8 cellular contexts compared by ENCODE assay signal in genomic region chr10:99329238-99329890, GRCh38. TPM values are rescaled to one million over a fixed set of nuclear protein-coding genes. Genes with fewer than 3 reads are reported as not detected.
DNase-seq lines count a peak whose midpoint lies in the region; ATAC-seq, FAIRE-seq and TF ChIP-seq lines count a peak whose summit lies in the region.

CNNM1 (plus strand) TSS chr10:99329356; CDS start chr10:99329388, 32 bp downstream.

- FAIRE-seq in HTR-8/SVneo (lab: Jason Lieb, UNC): peak; percentile 79

- H3K23ac ChIP-seq in neuronal stem cell (ENCODE audit: low read depth, low read length, poor library complexity): peak within 1 kb of the TSS; percentile 60

- no peak for TF ChIP-seq POLR2A in vagina (IDR thresholded peaks at IDR 0.05)

- peaks cover 0 to 4% of the 10 kb centered on the region in 2 donors for H3K9me3 ChIP-seq in neuronal stem cell (replicated peaks in 1 of 2; ENCODE audit: control insufficient read depth in 2 of 2, insufficient read depth in 1 of 2, low read depth in 1 of 2, low read length in 2 of 2)
- H3K9me3 ChIP-seq in vagina: no peaks in the 10 kb centered on the region

- H4K8ac ChIP-seq in neuronal stem cell (ENCODE audit: low read depth, low read length): no peak within 1 kb of the TSS

- DNase-seq in AG10803 (ENCODE audit: low read depth) (peak; percentile 32), HTR-8/SVneo (ENCODE audit: insufficient read length, low spot score) (peak; percentile 23), fibroblast of the aortic adventitia (ENCODE audit: low read depth) (no peak), neuronal stem cell (ENCODE audit: low spot score) (peak; percentile 20), vagina (ENCODE audit: extremely low spot score in 2 of 2) (no peak), NCI-H187 treated with DMSO at 0.1 percent for 48 hours (lab: John Stamatoyannopoulos, UW) (no peak)
- peak; percentile 69 for DNase-seq in activated CD8-positive, alpha-beta memory T cell treated with anti-CD3 and anti-CD28 coated beads, Interleukin-2, amount 50 U/mL, for 48 hours

- H2BK5ac ChIP-seq in neuronal stem cell (ENCODE audit: low read length): peak within 1 kb of the TSS; percentile 83

- TF ChIP-seq CTCF in AG10803 (conservative IDR thresholded peaks at IDR 0.05; ENCODE audit: low read length): no peak
- TF ChIP-seq CTCF in fibroblast of the aortic adventitia (IDR thresholded peaks at IDR 0.05; ENCODE audit: insufficient read depth, low read length): no peak
- no peak for TF ChIP-seq CTCF in vagina (IDR thresholded peaks at IDR 0.05)

- H3K27ac ChIP-seq in neuronal stem cell (replicated peaks; ENCODE audit: low read length) (no peak within 1 kb of the TSS), vagina (no peak within 1 kb of the TSS)

- no peak within 1 kb of the TSS for H4K91ac ChIP-seq in neuronal stem cell (ENCODE audit: low read depth, low read length, poor library complexity)

- H3K27me3 ChIP-seq in neuronal stem cell (ENCODE audit: control insufficient read depth in 3 of 3, insufficient read depth in 3 of 3, low read depth in 1 of 3, low read length in 3 of 3): peaks cover 13 to 49% (median 29%) of the 10 kb centered on the region in 3 experiments
- no peaks in the 10 kb centered on the region for H3K27me3 ChIP-seq in vagina

- H2AFZ ChIP-seq in neuronal stem cell (ENCODE audit: low read length): peak within 1 kb of the TSS; percentile 96

- H3K4ac ChIP-seq in neuronal stem cell (ENCODE audit: low read length): peak within 1 kb of the TSS; percentile 89

- peak within 1 kb of the TSS; percentile 84 for H2BK15ac ChIP-seq in neuronal stem cell (ENCODE audit: low read length)

- peak within 1 kb of the TSS; percentile 62 for H3K4me3 ChIP-seq in AG10803 (ENCODE audit: low read length)
- H3K4me3 ChIP-seq in fibroblast of the aortic adventitia (ENCODE audit: low read depth, low read length): peak within 1 kb of the TSS; percentile 33
- peak within 1 kb of the TSS; percentile 26 to 79 for H3K4me3 ChIP-seq in neuronal stem cell (ENCODE audit: low read length in 2 of 2)
- H3K4me3 ChIP-seq in vagina: peak within 1 kb of the TSS; percentile 56 to 63

- peak within 1 kb of the TSS; percentile 92 for H2BK12ac ChIP-seq in neuronal stem cell (ENCODE audit: low read length)

- peak within 1 kb of the TSS; percentile 100 for H3K4me2 ChIP-seq in neuronal stem cell (ENCODE audit: insufficient read depth, low read length, poor library complexity, severe bottlenecking)

- no CpG with 5 or more reads among the region's 69 CpGs for WGBS in neuronal stem cell (ENCODE audit: extremely low coverage in 2 of 2, insufficient read length in 2 of 2, insufficient replicate concordance in 1 of 2), 2 donors

- ATAC-seq in GM19043 (IDR thresholded peaks at IDR 0.05; ENCODE audit: low read depth, unreplicated experiment): peak; percentile 67

- H3K14ac ChIP-seq in neuronal stem cell (ENCODE audit: low read length): peak within 1 kb of the TSS; percentile 71

- H3K36me3 ChIP-seq in neuronal stem cell (replicated peaks in 1 of 2; ENCODE audit: control insufficient read depth in 2 of 2, insufficient read depth in 2 of 2, low read length in 2 of 2) (no peaks in the 10 kb centered on the region), vagina (no peaks in the 10 kb centered on the region)

- H3K4me1 ChIP-seq in neuronal stem cell (ENCODE audit: control insufficient read depth in 2 of 2, insufficient read depth in 1 of 2, low read depth in 1 of 2, low read length in 2 of 2): peaks cover 0 to 7% of the 10 kb centered on the region in 2 donors
- peaks cover 21% of the 10 kb centered on the region for H3K4me1 ChIP-seq in vagina

- H3K18ac ChIP-seq in neuronal stem cell (ENCODE audit: low read length): peak within 1 kb of the TSS; percentile 92

- intact Hi-C loops in vagina (cut with DNase I): no loop called here

- H2BK120ac ChIP-seq in neuronal stem cell (ENCODE audit: low read depth, low read length): peak within 1 kb of the TSS; percentile 43

- no peak within 1 kb of the TSS for H2AK5ac ChIP-seq in neuronal stem cell (ENCODE audit: low read depth, low read length)

- peaks cover 3% of the 10 kb centered on the region for H3K79me1 ChIP-seq in neuronal stem cell (ENCODE audit: low read depth, low read length)

- H3K9ac ChIP-seq in neuronal stem cell (ENCODE audit: low read depth, low read length, poor library complexity): peak within 1 kb of the TSS; percentile 83

RNA-seq across cellular contexts. Expression of gene CNNM1, which starts in this region (rescaled TPM):
- 0.09 and 0.41 TPM in 2 replicates for total RNA-seq in fibroblast of the aortic adventitia (ENCODE audit: low replicate concordance)
- polyA plus RNA-seq in neuronal stem cell (2013, experiment 1 of 2): 0.93 TPM
- 1.0 TPM for polyA plus RNA-seq in neuronal stem cell (2013, experiment 2 of 2)
- 2.5 TPM for total RNA-seq in vagina

Comparison
In these comparisons a context has a peak if more than half of its experiments do, and no peak if none do; other contexts are left out.
1. DNase-seq: peak in AG10803 (single experiment), HTR-8/SVneo (single experiment), activated CD8-positive, alpha-beta memory T cell treated with anti-CD3 and anti-CD28 coated beads, Interleukin-2, amount 50 U/mL, for 48 hours (single experiment) and neuronal stem cell (single experiment); none in fibroblast of the aortic adventitia (single experiment), vagina (0 of 2) and NCI-H187 treated with DMSO at 0.1 percent for 48 hours (single experiment).
2. Peak in every context shown above with its lines, with median percentiles within 50 percentile points of each other: H3K4me3 ChIP-seq.